Comparison of ENCODE assay signal across 14 cellular contexts in the genomic region with DNA sequence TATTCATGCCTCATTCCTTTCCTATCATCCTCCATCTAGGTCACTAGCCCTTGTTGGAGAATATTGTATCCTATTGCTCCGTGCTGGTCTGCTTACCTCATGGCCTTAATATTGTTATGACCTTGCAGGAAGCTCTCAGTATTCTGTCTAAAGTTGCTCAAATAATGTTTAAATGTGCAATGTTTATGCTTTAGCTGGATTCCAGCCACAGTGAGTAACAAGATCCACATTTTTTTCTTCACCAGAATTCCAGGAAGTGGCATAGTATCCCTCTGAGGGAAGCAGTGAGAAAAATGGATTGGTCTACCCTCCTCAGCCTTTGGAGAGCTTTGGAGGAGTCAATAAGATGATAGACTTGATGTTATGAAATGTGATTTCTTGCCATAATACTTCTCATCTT.
"Had no signal": no experiment of that assay in that cellular context is flagged by ENCODE, and none has a peak within 500 bp of the region (broad histone marks: within the 10 kb centered on the region; RNA-seq: fewer than 3 reads in every experiment).

No MANE protein-coding gene starts in this region.

- ATAC-seq: activated CD4-positive, alpha-beta T cell treated with anti-CD3 and anti-CD28 coated beads for 36 hours; activated T-helper 17 cell treated with anti-CD3 and anti-CD28 coated beads, Interleukin-2, amount 50 U/mL, for 72 hours; left lobe of liver had no signal

- H3K4me3 ChIP-seq: coronary artery, skin epidermis, tibial nerve, uterus had no signal

- DNase-seq: activated CD4-positive, alpha-beta T cell treated with anti-CD3 and anti-CD28 coated beads for 36 hours; activated CD4-positive, alpha-beta T cell treated with anti-CD3 and anti-CD28 coated beads, Interleukin-2, amount 50 U/mL, for 48 hours; activated naive CD4-positive, alpha-beta T cell; activated naive CD8-positive, alpha-beta T cell treated with anti-CD3 and anti-CD28 coated beads, Interleukin-2, amount 10 ng/mL, durations not matched to agents 7 days and 5 days; activated T-cell treated with anti-CD3 and anti-CD28 coated beads for 4 hours; brain microvascular endothelial cell; occipital lobe; SW 1271; uterus had no signal

- H3K27me3 ChIP-seq: brain microvascular endothelial cell, tibial nerve, uterus had no signal

- H3K4me1 ChIP-seq: tibial nerve, uterus had no signal

- H3K9me3 ChIP-seq: tibial nerve, uterus had no signal

- H3K27ac ChIP-seq: brain microvascular endothelial cell, coronary artery, skin epidermis, tibial nerve, uterus had no signal

- H3K36me3 ChIP-seq: brain microvascular endothelial cell, tibial nerve, uterus had no signal
